In genomic region chr5:121741156-121741555, GRCh38 we compare ENCODE assay signal across 35 cellular contexts.
"Had no signal": no experiment of that assay in that cellular context is flagged by ENCODE, and none has a peak within 500 bp of the region (broad histone marks: within the 10 kb centered on the region; RNA-seq: fewer than 3 reads in every experiment).

No MANE protein-coding gene starts in this region.

- H3K9me3 Mint-ChIP-seq: activated CD4-positive, alpha-beta T cell treated with anti-CD3 and anti-CD28 coated beads, Interleukin-2, amount 10 ng/mL, durations not matched to agents 24 days and 14 days; activated T-helper 1 cell treated with anti-CD3 and anti-CD28 coated beads, Interleukin-12 subunit alpha, Interleukin-12 subunit beta, Interleukin-2, Interleukin-4 antibody, amounts not matched to agents 30 ng/mL and 10 ng/mL and 1 ng/mL, durations not matched to agents 14 hours and 24 hours and 36 hours; activated T-helper 2 cell treated with anti-CD3 and anti-CD28 coated beads, Interferon-gamma antibody, Interleukin-2, Interleukin-4, amounts not matched to agents 10 μg/mL and 5 μg/mL and 100 μg/mL, durations not matched to agents 14 hours and 24 hours and 36 hours; T-helper 2 cell treated with Interferon-gamma antibody and Interleukin-4, amounts not matched to agents 5 μg/mL and 100 μg/mL, for 36 hours had no signal

- DNase-seq: activated B cell treated with CpG ODN at 0.5 μM for 24 hours; activated CD4-positive, alpha-beta memory T cell treated with anti-CD3 and anti-CD28 coated beads for 36 hours; activated CD4-positive, alpha-beta T cell treated with anti-CD3 and anti-CD28 coated beads, Interleukin-2, amount 10 ng/mL, durations not matched to agents 24 days and 14 days; activated CD8-positive, alpha-beta memory T cell treated with anti-CD3 and anti-CD28 coated beads, Interleukin-2, amount 10 ng/mL, durations not matched to agents 7 days and 5 days; activated CD8-positive, alpha-beta memory T cell treated with anti-CD3 and anti-CD28 coated beads, Interleukin-2, amount 50 U/mL, for 4 hours; activated CD8-positive, alpha-beta T cell treated with anti-CD3 and anti-CD28 coated beads, Interleukin-2, amount 10 ng/mL, durations not matched to agents 7 days and 5 days; activated effector memory CD4-positive, alpha-beta T cell treated with anti-CD3 and anti-CD28 coated beads, Interleukin-2, amount 50 U/mL, for 16 hours; activated naive CD4-positive, alpha-beta T cell treated with anti-CD3 and anti-CD28 coated beads for 36 hours; activated naive CD8-positive, alpha-beta T cell treated with anti-CD3 and anti-CD28 coated beads for 36 hours; activated naive CD8-positive, alpha-beta T cell treated with anti-CD3 and anti-CD28 coated beads, Interleukin-2, amount 50 U/mL, for 24 hours; activated T-cell treated with anti-CD3 and anti-CD28 coated beads, Interleukin-2, amount 50 U/mL, for 1 hour; activated T-cell treated with anti-CD3 and anti-CD28 coated beads, Interleukin-2, amount 50 U/mL, for 48 hours; adrenal gland; amygdala; aorta; body of pancreas; central memory CD4-positive, alpha-beta T cell; cerebellar nuclear complex; colonic mucosa; effector CD8-positive, alpha-beta T cell; esophagus squamous epithelium; foreskin melanocyte; T-helper 1 cell; T-helper 17 cell; T1000; WERI-Rb-1 had no signal

- H3K36me3 ChIP-seq: adrenal gland, breast epithelium, cardiac muscle cell, colonic mucosa, esophagus squamous epithelium, gastroesophageal sphincter, WERI-Rb-1 had no signal

- H3K4me3 Mint-ChIP-seq: activated B cell treated with CpG ODN at 0.5 μM for 24 hours; activated CD4-positive, alpha-beta memory T cell treated with anti-CD3 and anti-CD28 coated beads for 36 hours; activated CD4-positive, alpha-beta T cell treated with anti-CD3 and anti-CD28 coated beads, Interleukin-2, amount 10 ng/mL, durations not matched to agents 24 days and 14 days; activated CD8-positive, alpha-beta memory T cell treated with anti-CD3 and anti-CD28 coated beads, Interleukin-2, amount 10 ng/mL, durations not matched to agents 7 days and 5 days; activated CD8-positive, alpha-beta T cell treated with anti-CD3 and anti-CD28 coated beads, Interleukin-2, amount 10 ng/mL, durations not matched to agents 7 days and 5 days; activated naive CD4-positive, alpha-beta T cell treated with anti-CD3 and anti-CD28 coated beads for 36 hours; activated naive CD4-positive, alpha-beta T cell treated with anti-CD3 and anti-CD28 coated beads, Interleukin-2, amount 50 U/mL, for 24 hours; activated naive CD8-positive, alpha-beta T cell treated with anti-CD3 and anti-CD28 coated beads for 36 hours; activated naive CD8-positive, alpha-beta T cell treated with anti-CD3 and anti-CD28 coated beads, Interleukin-2, amount 50 U/mL, for 24 hours; activated T-helper 1 cell treated with anti-CD3 and anti-CD28 coated beads, Interleukin-12 subunit alpha, Interleukin-12 subunit beta, Interleukin-2, Interleukin-4 antibody, amounts not matched to agents 30 ng/mL and 10 ng/mL and 1 ng/mL, durations not matched to agents 14 hours and 24 hours and 36 hours; T-helper 17 cell; T-helper 2 cell treated with Interferon-gamma antibody and Interleukin-4, amounts not matched to agents 5 μg/mL and 100 μg/mL, for 36 hours had no signal

- H3K4me1 Mint-ChIP-seq: activated B cell treated with CpG ODN at 0.5 μM for 24 hours; activated CD8-positive, alpha-beta memory T cell treated with anti-CD3 and anti-CD28 coated beads, Interleukin-2, amount 10 ng/mL, durations not matched to agents 7 days and 5 days; activated naive CD4-positive, alpha-beta T cell treated with anti-CD3 and anti-CD28 coated beads, Interleukin-2, amount 50 U/mL, for 24 hours; activated naive CD8-positive, alpha-beta T cell treated with anti-CD3 and anti-CD28 coated beads for 36 hours; activated naive CD8-positive, alpha-beta T cell treated with anti-CD3 and anti-CD28 coated beads, Interleukin-2, amount 50 U/mL, for 24 hours; T-helper 17 cell had no signal

- H3K27ac ChIP-seq: adrenal gland, body of pancreas, breast epithelium, cardiac muscle cell, colonic mucosa, epithelial cell of prostate, esophagus squamous epithelium, gastroesophageal sphincter, WERI-Rb-1 had no signal

- H3K27me3 ChIP-seq: adrenal gland, body of pancreas, breast epithelium, cardiac muscle cell, colonic mucosa, esophagus squamous epithelium, gastroesophageal sphincter had no signal

- H3K27ac Mint-ChIP-seq: activated B cell treated with CpG ODN at 0.5 μM for 24 hours; activated CD4-positive, alpha-beta memory T cell treated with anti-CD3 and anti-CD28 coated beads for 36 hours; activated CD4-positive, alpha-beta T cell treated with anti-CD3 and anti-CD28 coated beads, Interleukin-2, amount 10 ng/mL, durations not matched to agents 24 days and 14 days; activated CD8-positive, alpha-beta memory T cell treated with anti-CD3 and anti-CD28 coated beads, Interleukin-2, amount 10 ng/mL, durations not matched to agents 7 days and 5 days; activated CD8-positive, alpha-beta T cell treated with anti-CD3 and anti-CD28 coated beads, Interleukin-2, amount 10 ng/mL, durations not matched to agents 7 days and 5 days; activated naive CD4-positive, alpha-beta T cell treated with anti-CD3 and anti-CD28 coated beads for 36 hours; activated naive CD4-positive, alpha-beta T cell treated with anti-CD3 and anti-CD28 coated beads, Interleukin-2, amount 50 U/mL, for 24 hours; activated naive CD8-positive, alpha-beta T cell treated with anti-CD3 and anti-CD28 coated beads for 36 hours; activated naive CD8-positive, alpha-beta T cell treated with anti-CD3 and anti-CD28 coated beads, Interleukin-2, amount 50 U/mL, for 24 hours; activated T-helper 1 cell treated with anti-CD3 and anti-CD28 coated beads, Interleukin-12 subunit alpha, Interleukin-12 subunit beta, Interleukin-2, Interleukin-4 antibody, amounts not matched to agents 30 ng/mL and 10 ng/mL and 1 ng/mL, durations not matched to agents 14 hours and 24 hours and 36 hours; activated T-helper 2 cell treated with anti-CD3 and anti-CD28 coated beads, Interferon-gamma antibody, Interleukin-2, Interleukin-4, amounts not matched to agents 10 μg/mL and 5 μg/mL and 100 μg/mL, durations not matched to agents 14 hours and 24 hours and 36 hours; T-helper 17 cell; T-helper 2 cell treated with Interferon-gamma antibody and Interleukin-4, amounts not matched to agents 5 μg/mL and 100 μg/mL, for 36 hours had no signal

- ATAC-seq: activated CD4-positive, CD25-positive, alpha-beta regulatory T cell treated with anti-CD3 and anti-CD28 coated beads, Interleukin-2, amount 50 U/mL, for 24 hours; activated CD8-positive, alpha-beta memory T cell treated with anti-CD3 and anti-CD28 coated beads, Interleukin-2, amount 10 ng/mL, durations not matched to agents 7 days and 5 days; activated CD8-positive, alpha-beta T cell treated with anti-CD3 and anti-CD28 coated beads, Interleukin-2, amount 10 ng/mL, durations not matched to agents 7 days and 5 days; activated naive CD8-positive, alpha-beta T cell treated with anti-CD3 and anti-CD28 coated beads, Interleukin-2, amount 50 U/mL, for 24 hours; body of pancreas; gastroesophageal sphincter; T-helper 17 cell had no signal

- H3K4me3 ChIP-seq: adrenal gland, body of pancreas, breast epithelium, cardiac muscle cell, colonic mucosa, esophagus squamous epithelium, gastroesophageal sphincter had no signal

- H3K9me3 ChIP-seq: adrenal gland, colonic mucosa, esophagus squamous epithelium, gastroesophageal sphincter had no signal

- H3K4me1 ChIP-seq: adrenal gland, body of pancreas, breast epithelium, colonic mucosa, esophagus squamous epithelium, gastroesophageal sphincter had no signal

- H3K27me3 Mint-ChIP-seq: activated B cell treated with CpG ODN at 0.5 μM for 24 hours; activated CD4-positive, alpha-beta memory T cell treated with anti-CD3 and anti-CD28 coated beads for 36 hours; activated CD4-positive, alpha-beta T cell treated with anti-CD3 and anti-CD28 coated beads, Interleukin-2, amount 10 ng/mL, durations not matched to agents 24 days and 14 days; activated CD8-positive, alpha-beta memory T cell treated with anti-CD3 and anti-CD28 coated beads, Interleukin-2, amount 10 ng/mL, durations not matched to agents 7 days and 5 days; activated naive CD4-positive, alpha-beta T cell treated with anti-CD3 and anti-CD28 coated beads, Interleukin-2, amount 50 U/mL, for 24 hours; activated naive CD8-positive, alpha-beta T cell treated with anti-CD3 and anti-CD28 coated beads for 36 hours; activated naive CD8-positive, alpha-beta T cell treated with anti-CD3 and anti-CD28 coated beads, Interleukin-2, amount 50 U/mL, for 24 hours; T-helper 17 cell had no signal
